30 cellular contexts compared by ENCODE assay signal in genomic region chr3:100245146-100245545, GRCh38.
"Had no signal": no experiment of that assay in that cellular context is flagged by ENCODE, and none has a peak within 500 bp of the region (broad histone marks: within the 10 kb centered on the region; RNA-seq: fewer than 3 reads in every experiment).

No MANE protein-coding gene starts in this region.

- H3K79me2 ChIP-seq: hepatocyte had no signal

- H3K4me1 Mint-ChIP-seq: activated B cell treated with CpG ODN at 0.5 μM for 24 hours; endodermal cell; nephron; stimulated activated effector memory CD8-positive, alpha-beta T cell treated with anti-CD3 and anti-CD28 coated beads, Interleukin-12 subunit alpha, Interleukin-12 subunit beta, amount 100 ng/mL, for 72 hours had no signal

- H3K9me3 Mint-ChIP-seq: activated B cell treated with CpG ODN at 0.5 μM for 24 hours; dendritic cell treated with granulocyte-macrophage colony-stimulating factor and Interleukin-4, amounts not matched to agents 40 ng/mL and 50 ng/mL, for 4 days; stimulated activated effector memory CD8-positive, alpha-beta T cell treated with anti-CD3 and anti-CD28 coated beads, Interleukin-12 subunit alpha, Interleukin-12 subunit beta, amount 100 ng/mL, for 72 hours; stimulated activated naive CD8-positive, alpha-beta T cell treated with anti-CD3 and anti-CD28 coated beads, Interleukin-15, Interleukin-2, amounts not matched to agents 100 ng/mL and 50 ng/mL, for 24 hours had no signal

- H3K36me3 ChIP-seq: adrenal gland, esophagus muscularis mucosa, gastroesophageal sphincter, neutrophil, ovary, right lobe of liver, thoracic aorta had no signal

- H3K27ac Mint-ChIP-seq: activated B cell treated with CpG ODN at 0.5 μM for 24 hours; activated CD8-positive, alpha-beta memory T cell treated with anti-CD3 and anti-CD28 coated beads, Interleukin-2, amount 10 ng/mL, durations not matched to agents 7 days and 5 days; activated CD8-positive, alpha-beta T cell treated with anti-CD3 and anti-CD28 coated beads, Interleukin-2, amount 10 ng/mL, durations not matched to agents 7 days and 5 days; activated naive CD8-positive, alpha-beta T cell; activated T-helper 2 cell treated with anti-CD3 and anti-CD28 coated beads, Interferon-gamma antibody, Interleukin-2, Interleukin-4, amounts not matched to agents 10 μg/mL and 5 μg/mL and 100 μg/mL, durations not matched to agents 14 hours and 24 hours and 36 hours; dendritic cell treated with granulocyte-macrophage colony-stimulating factor and Interleukin-4, amounts not matched to agents 40 ng/mL and 50 ng/mL, for 4 days; endodermal cell; nephron; progenitor cell of endocrine pancreas; stimulated activated effector memory CD8-positive, alpha-beta T cell treated with anti-CD3 and anti-CD28 coated beads, Interleukin-12 subunit alpha, Interleukin-12 subunit beta, amount 100 ng/mL, for 72 hours; stimulated activated naive CD8-positive, alpha-beta T cell treated with anti-CD3 and anti-CD28 coated beads, Interleukin-15, Interleukin-2, amounts not matched to agents 100 ng/mL and 50 ng/mL, for 24 hours; T-helper 2 cell treated with Interferon-gamma antibody and Interleukin-4, amounts not matched to agents 5 μg/mL and 100 μg/mL, for 36 hours had no signal

- H3K4me2 ChIP-seq: hepatocyte had no signal

- H3K27me3 ChIP-seq: adrenal gland, esophagus muscularis mucosa, gastroesophageal sphincter, hepatocyte, neutrophil, ovary, right lobe of liver had no signal

- H3K4me3 ChIP-seq: adrenal gland, esophagus muscularis mucosa, gastroesophageal sphincter, hepatocyte, ovary, right lobe of liver, skin epidermis, thoracic aorta had no signal

- DNase-seq: activated B cell treated with CpG ODN at 0.5 μM for 24 hours; activated CD8-positive, alpha-beta memory T cell treated with anti-CD3 and anti-CD28 coated beads, Interleukin-2, amount 10 ng/mL, durations not matched to agents 7 days and 5 days; activated CD8-positive, alpha-beta T cell treated with anti-CD3 and anti-CD28 coated beads, Interleukin-2, amount 10 ng/mL, durations not matched to agents 7 days and 5 days; activated naive CD4-positive, alpha-beta T cell; adrenal gland; aorta; endodermal cell; left cardiac atrium; left ventricle myocardium superior; ovary; right lobe of liver; stimulated activated CD4-positive, alpha-beta T cell treated with anti-CD3 and anti-CD28 coated beads, Interleukin-12 subunit alpha, Interleukin-12 subunit beta, amount 100 ng/mL, for 4 hours; stimulated activated CD4-positive, alpha-beta T cell treated with anti-CD3 and anti-CD28 coated beads, Interleukin-4, amount 100 ng/mL, for 1 hour; trophoblast cell had no signal

- H3K27ac ChIP-seq: adrenal gland, esophagus muscularis mucosa, gastroesophageal sphincter, hepatocyte, neutrophil, ovary, right lobe of liver, skin epidermis had no signal

- H3K4me1 ChIP-seq: adrenal gland, esophagus muscularis mucosa, gastroesophageal sphincter, right lobe of liver had no signal

- H3K4me3 Mint-ChIP-seq: activated B cell treated with CpG ODN at 0.5 μM for 24 hours; activated CD8-positive, alpha-beta memory T cell treated with anti-CD3 and anti-CD28 coated beads, Interleukin-2, amount 10 ng/mL, durations not matched to agents 7 days and 5 days; activated CD8-positive, alpha-beta T cell treated with anti-CD3 and anti-CD28 coated beads, Interleukin-2, amount 10 ng/mL, durations not matched to agents 7 days and 5 days; activated naive CD8-positive, alpha-beta T cell; dendritic cell treated with granulocyte-macrophage colony-stimulating factor and Interleukin-4, amounts not matched to agents 40 ng/mL and 50 ng/mL, for 4 days; endodermal cell; nephron; stimulated activated effector memory CD8-positive, alpha-beta T cell treated with anti-CD3 and anti-CD28 coated beads, Interleukin-12 subunit alpha, Interleukin-12 subunit beta, amount 100 ng/mL, for 72 hours; stimulated activated naive CD8-positive, alpha-beta T cell treated with anti-CD3 and anti-CD28 coated beads, Interleukin-15, Interleukin-2, amounts not matched to agents 100 ng/mL and 50 ng/mL, for 24 hours; T-helper 2 cell treated with Interferon-gamma antibody and Interleukin-4, amounts not matched to agents 5 μg/mL and 100 μg/mL, for 36 hours had no signal

- H2AFZ ChIP-seq: hepatocyte had no signal

- FAIRE-seq: keratinocyte, urothelium cell line had no signal

- H3K36me3 Mint-ChIP-seq: stimulated activated effector memory CD8-positive, alpha-beta T cell treated with anti-CD3 and anti-CD28 coated beads, Interleukin-12 subunit alpha, Interleukin-12 subunit beta, amount 100 ng/mL, for 72 hours had no signal

- H3K9me3 ChIP-seq: adrenal gland, esophagus muscularis mucosa, gastroesophageal sphincter, neutrophil, ovary, right lobe of liver, thoracic aorta had no signal

- H3K27me3 Mint-ChIP-seq: activated B cell treated with CpG ODN at 0.5 μM for 24 hours; activated CD8-positive, alpha-beta memory T cell treated with anti-CD3 and anti-CD28 coated beads, Interleukin-2, amount 10 ng/mL, durations not matched to agents 7 days and 5 days; dendritic cell treated with granulocyte-macrophage colony-stimulating factor and Interleukin-4, amounts not matched to agents 40 ng/mL and 50 ng/mL, for 4 days; progenitor cell of endocrine pancreas; stimulated activated naive CD8-positive, alpha-beta T cell treated with anti-CD3 and anti-CD28 coated beads, Interleukin-15, Interleukin-2, amounts not matched to agents 100 ng/mL and 50 ng/mL, for 24 hours had no signal
